In the genomic region with DNA sequence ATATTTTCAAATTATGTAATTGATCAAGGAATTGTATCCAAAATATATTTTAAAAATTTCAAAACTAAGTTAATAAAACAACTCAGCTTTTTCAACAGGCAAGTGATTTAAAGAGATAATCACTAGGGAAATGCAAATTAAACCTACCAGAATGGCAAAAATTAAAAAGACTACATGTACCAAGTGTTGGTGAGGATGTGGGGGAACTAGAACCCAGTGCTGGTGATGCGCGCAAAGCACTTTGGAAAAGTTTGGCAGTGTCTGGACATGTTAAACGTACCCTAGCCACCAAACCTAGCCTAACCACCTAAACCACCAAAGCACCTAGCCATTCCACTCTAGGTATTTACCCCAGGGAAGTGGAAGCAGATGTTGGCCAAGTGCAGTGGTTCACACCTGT, we compare ENCODE assay signal across 24 cellular contexts. TPM values are rescaled to one million over a fixed set of nuclear protein-coding genes. Genes with fewer than 3 reads are reported as not detected.
A peak's percentile ranks its signal among the peaks of the same experiment; 100 is the strongest.
DNase-seq lines count a peak whose midpoint lies in the region; ATAC-seq, FAIRE-seq and TF ChIP-seq lines count a peak whose summit lies in the region.
"Had no signal": no experiment of that assay in that cellular context is flagged by ENCODE, and none has a peak within 500 bp of the region (broad histone marks: within the 10 kb centered on the region; RNA-seq: fewer than 3 reads in every experiment).

No MANE protein-coding gene starts in this region.

- no peak for TF ChIP-seq CTCF in ascending aorta (IDR thresholded peaks at IDR 0.05)
- TF ChIP-seq CTCF in hepatocyte (IDR thresholded peaks at IDR 0.05; ENCODE audit: poor library complexity): no peak
- no peak for TF ChIP-seq CTCF in stomach (IDR thresholded peaks at IDR 0.05)

- no peak for TF ChIP-seq POLR2A in stomach (IDR thresholded peaks at IDR 0.05)

- no peak overlapping the region for H2AFZ ChIP-seq in hepatocyte

- 98% methylated on average over 3 of the region's 3 CpGs for WGBS in hepatocyte (ENCODE audit: low lambda C conversion rate, missing lambda C conversion rate)
- 93 to 98% (median 95%) methylated on average over 3 of the region's 3 CpGs for WGBS in stomach, 5 donors

- H3K9me3 ChIP-seq in ascending aorta (no peaks in the 10 kb centered on the region), hepatocyte (ENCODE audit: low read depth) (no peaks in the 10 kb centered on the region), stomach (no peaks in the 10 kb centered on the region)

- TF ChIP-seq EP300 in stomach (IDR thresholded peaks at IDR 0.05): no peak

- intact Hi-C loops in ascending aorta (cut with DNase I) (loop anchor here (2.0 to 10.0 kb wide), 3 partner anchors 40 to 347 kb away; partner anchors contain the start of genes ATP5MGL and CYB5R3), stomach (cut with DNase I; ENCODE audit: low total_unique reads) (no loop called here)

- H3K4me3 ChIP-seq in ascending aorta: peak overlapping the region in 1 of 2 donors; percentile 5
- H3K4me3 ChIP-seq in hepatocyte: no peak overlapping the region
- no peak overlapping the region for H3K4me3 ChIP-seq in stomach
- H3K4me3 ChIP-seq: SK-N-MC had no signal

- peaks cover 25 to 74% of the 10 kb centered on the region in 2 donors for H3K4me1 ChIP-seq in ascending aorta
- peaks cover 57% of the 10 kb centered on the region for H3K4me1 ChIP-seq in hepatocyte (ENCODE audit: insufficient read depth)
- H3K4me1 ChIP-seq in stomach: peaks cover 59 to 79% (median 71%) of the 10 kb centered on the region in 4 donors

- ATAC-seq in HG03045 (IDR thresholded peaks at IDR 0.05; ENCODE audit: unreplicated experiment): no peak
- no peak for ATAC-seq in HG02973 (IDR thresholded peaks at IDR 0.05; ENCODE audit: unreplicated experiment)
- ATAC-seq: activated CD4-positive, alpha-beta T cell treated with anti-CD3 and anti-CD28 coated beads for 36 hours; CD8-positive, alpha-beta T cell; sciatic nerve; stimulated activated naive B cell treated with anti-CD40 and anti-IgM and Interleukin-4, amounts not matched to agents 10 μg/mL and 1 μg/mL and 100 μg/mL, for 72 hours had no signal

- peaks cover 89% of the 10 kb centered on the region for H3K79me2 ChIP-seq in hepatocyte

- peak; percentile 48 for FAIRE-seq in GM19239 (lab: Jason Lieb, UNC)
- FAIRE-seq: H54 had no signal

- H3K9me2 ChIP-seq in hepatocyte (replicated peaks; ENCODE audit: insufficient read depth): no peaks in the 10 kb centered on the region

- H3K27ac ChIP-seq in ascending aorta: peak overlapping the region; percentile 93
- peak overlapping the region; percentile 94 for H3K27ac ChIP-seq in hepatocyte
- H3K27ac ChIP-seq in stomach: peak overlapping the region in 4 of 5 donors; percentile 76 to 93 (median 82)
- H3K27ac ChIP-seq: SK-N-MC had no signal

- H4K20me1 ChIP-seq in hepatocyte (ENCODE audit: insufficient read depth, poor library complexity, severe bottlenecking): peaks cover 9% of the 10 kb centered on the region

- H3K36me3 ChIP-seq in ascending aorta (peaks cover 0 to 3% of the 10 kb centered on the region in 2 donors), hepatocyte (replicated peaks; ENCODE audit: insufficient read depth, low read depth) (no peaks in the 10 kb centered on the region), stomach (no peaks in the 10 kb centered on the region)

- DNase-seq in GM19239 (ENCODE audit: insufficient read length, low spot score): no peak
- DNase-seq in ascending aorta (ENCODE audit: low spot score in 2 of 2): peak in 1 of 2 donors; percentile 24
- no peak for DNase-seq in hepatocyte (ENCODE audit: low spot score)
- no peak for DNase-seq in stomach
- DNase-seq in OCI-M1 (lab: John Stamatoyannopoulos, UW): no peak
- no peak for DNase-seq in midbrain (lab: John Stamatoyannopoulos, UW)
- DNase-seq: activated CD4-positive, alpha-beta T cell treated with anti-CD3 and anti-CD28 coated beads for 36 hours; activated CD8-positive, alpha-beta memory T cell treated with anti-CD3 and anti-CD28 coated beads for 24 hours; activated effector memory CD4-positive, alpha-beta T cell treated with anti-CD3 and anti-CD28 coated beads, Interleukin-2, amount 50 U/mL, for 16 hours; activated naive CD8-positive, alpha-beta T cell treated with anti-CD3 and anti-CD28 coated beads, Interleukin-2, amount 10 ng/mL, durations not matched to agents 7 days and 5 days; activated T-cell treated with anti-CD3 and anti-CD28 coated beads, Interleukin-2, amount 50 U/mL, for 1 hour; CD8-positive, alpha-beta T cell; effector CD4-positive, alpha-beta T cell; glutamatergic neuron; NCI-H1105; NCI-H187 treated with DMSO at 0.1 percent for 48 hours; NCI-H748 treated with DMSO at 0.1 percent for 48 hours; posterior cingulate gyrus; stimulated activated naive B cell treated with anti-CD40 and anti-IgM and Interleukin-4, amounts not matched to agents 10 μg/mL and 1 μg/mL and 100 μg/mL, for 72 hours had no signal

- no peak overlapping the region for H3K4me2 ChIP-seq in hepatocyte

- no peaks in the 10 kb centered on the region for H3K27me3 ChIP-seq in ascending aorta
- no peaks in the 10 kb centered on the region for H3K27me3 ChIP-seq in hepatocyte
- H3K27me3 ChIP-seq in stomach: no peaks in the 10 kb centered on the region

RNA-seq across cellular contexts. Expression of gene PACSIN2, which starts 22.9 kb away (rescaled TPM):
- total RNA-seq in ascending aorta: 95.5 TPM
- total RNA-seq in hepatocyte: 77.7 and 87.4 TPM in 2 replicates
- polyA plus RNA-seq in hepatocyte: 85.5 and 86.3 TPM in 2 replicates
- total RNA-seq in stomach: 100 to 1,000 TPM in 2 of 5 donors, 10 to 100 TPM in 3; 69.8 to 154 (median 87.9) TPM
- 10 to 100 TPM; 24.9 to 44.0 (median 34.7) TPM for polyA plus RNA-seq in stomach
